Comparison of ENCODE assay signal across 10 cellular contexts in genomic region chr3:72375237-72376154, GRCh38.
A peak's percentile ranks its signal among the peaks of the same experiment; 100 is the strongest.
DNase-seq lines count a peak whose midpoint lies in the region; ATAC-seq and TF ChIP-seq lines count a peak whose summit lies in the region.
"Had no signal": no experiment of that assay in that cellular context is flagged by ENCODE, and none has a peak within 500 bp of the region (broad histone marks: within the 10 kb centered on the region; RNA-seq: fewer than 3 reads in every experiment).

No MANE protein-coding gene starts in this region.

- H3K4me1 Mint-ChIP-seq in T-helper 17 cell, result peaks cover 19% of the 10 kb centered on the region

- no peaks in the 10 kb centered on the region for H3K27me3 Mint-ChIP-seq in T-helper 17 cell

- no peak overlapping the region for H3K4me3 Mint-ChIP-seq in T-helper 17 cell
- H3K4me3 Mint-ChIP-seq: nephron had no signal

- in situ Hi-C loops in ACHN (cut with HindIII; ENCODE audit: low pct_ligation_motif_present, low pct_unique_long_range_greater_than_20kb, low sequenced_read_pairs), result no loop called here

- H3K9me3 ChIP-seq in T-helper 17 cell (ENCODE audit: control insufficient read depth, low read length, poor library complexity, severe bottlenecking), result no peaks in the 10 kb centered on the region
- H3K9me3 ChIP-seq: upper lobe of left lung had no signal

- DNase-seq in activated gamma-delta T cell treated with anti-CD3 and anti-CD28 coated beads, Interleukin-2, amount 50 U/mL, for 16 hours (ENCODE audit: low read depth), result peak; percentile 4
- DNase-seq in activated gamma-delta T cell treated with Interleukin-2 at 50 U/mL for 16 hours (no peak), T-helper 17 cell (no peak), erythroblast (lab: John Stamatoyannopoulos, UW) (peak; percentile 37 to 57), ACHN (no peak), DMS79 (lab: John Stamatoyannopoulos, UW) (no peak), NCI-H1417 (lab: John Stamatoyannopoulos, UW) (no peak)
- DNase-seq: upper lobe of left lung had no signal

- peak; percentile 18 for TF ChIP-seq POLR2A in erythroblast (IDR thresholded peaks at IDR 0.05; ENCODE audit: low read length)

- peak overlapping the region; percentile 32 for H3K27ac Mint-ChIP-seq in T-helper 17 cell
- H3K27ac Mint-ChIP-seq: nephron had no signal

- H3K36me3 Mint-ChIP-seq in T-helper 17 cell (ENCODE audit: low read depth), result peaks cover 6% of the 10 kb centered on the region

- ATAC-seq in T-helper 17 cell (peak; percentile 76), HG03159 (IDR thresholded peaks at IDR 0.05; ENCODE audit: unreplicated experiment) (no peak)

Comparison
In these comparisons a context has a peak if more than half of its experiments do, and no peak if none do; other contexts are left out.
1. DNase-seq: peak in activated gamma-delta T cell treated with anti-CD3 and anti-CD28 coated beads, Interleukin-2, amount 50 U/mL, for 16 hours (single experiment) and erythroblast (2 of 2); none in activated gamma-delta T cell treated with Interleukin-2 at 50 U/mL for 16 hours (single experiment), T-helper 17 cell (0 of 3), ACHN (single experiment), DMS79 (single experiment) and NCI-H1417 (0 of 3).